ENCODE assay signal across 2 cellular contexts in the genomic region with DNA sequence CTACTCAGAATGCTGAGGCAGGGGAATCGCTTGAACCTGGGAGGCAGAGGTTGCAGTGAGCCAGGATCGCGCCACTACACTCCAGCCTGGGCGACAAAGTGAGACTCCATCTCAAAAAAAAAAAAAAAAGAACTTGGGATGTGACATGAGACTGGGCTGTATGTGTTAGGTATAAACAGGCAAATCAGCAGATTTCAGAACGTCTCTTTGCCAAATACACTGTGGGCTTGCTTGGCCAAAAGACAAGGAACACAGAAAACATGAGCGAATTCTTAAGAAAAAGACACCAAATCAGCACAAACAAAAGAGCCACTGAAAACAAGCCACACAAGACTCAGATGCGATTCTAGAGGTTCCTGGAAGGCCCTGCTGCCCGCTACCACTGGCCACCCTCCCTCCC.
A peak's percentile ranks its signal among the peaks of the same experiment; 100 is the strongest.
TF ChIP-seq lines count a peak whose summit lies in the region.

No MANE protein-coding gene starts in this region.

TF ChIP-seq in GM23338, 12 proteins besides CTCF, POLR2A, EP300 and RAD21 (continued from another document):
- TF ChIP-seq, protein P1, sequence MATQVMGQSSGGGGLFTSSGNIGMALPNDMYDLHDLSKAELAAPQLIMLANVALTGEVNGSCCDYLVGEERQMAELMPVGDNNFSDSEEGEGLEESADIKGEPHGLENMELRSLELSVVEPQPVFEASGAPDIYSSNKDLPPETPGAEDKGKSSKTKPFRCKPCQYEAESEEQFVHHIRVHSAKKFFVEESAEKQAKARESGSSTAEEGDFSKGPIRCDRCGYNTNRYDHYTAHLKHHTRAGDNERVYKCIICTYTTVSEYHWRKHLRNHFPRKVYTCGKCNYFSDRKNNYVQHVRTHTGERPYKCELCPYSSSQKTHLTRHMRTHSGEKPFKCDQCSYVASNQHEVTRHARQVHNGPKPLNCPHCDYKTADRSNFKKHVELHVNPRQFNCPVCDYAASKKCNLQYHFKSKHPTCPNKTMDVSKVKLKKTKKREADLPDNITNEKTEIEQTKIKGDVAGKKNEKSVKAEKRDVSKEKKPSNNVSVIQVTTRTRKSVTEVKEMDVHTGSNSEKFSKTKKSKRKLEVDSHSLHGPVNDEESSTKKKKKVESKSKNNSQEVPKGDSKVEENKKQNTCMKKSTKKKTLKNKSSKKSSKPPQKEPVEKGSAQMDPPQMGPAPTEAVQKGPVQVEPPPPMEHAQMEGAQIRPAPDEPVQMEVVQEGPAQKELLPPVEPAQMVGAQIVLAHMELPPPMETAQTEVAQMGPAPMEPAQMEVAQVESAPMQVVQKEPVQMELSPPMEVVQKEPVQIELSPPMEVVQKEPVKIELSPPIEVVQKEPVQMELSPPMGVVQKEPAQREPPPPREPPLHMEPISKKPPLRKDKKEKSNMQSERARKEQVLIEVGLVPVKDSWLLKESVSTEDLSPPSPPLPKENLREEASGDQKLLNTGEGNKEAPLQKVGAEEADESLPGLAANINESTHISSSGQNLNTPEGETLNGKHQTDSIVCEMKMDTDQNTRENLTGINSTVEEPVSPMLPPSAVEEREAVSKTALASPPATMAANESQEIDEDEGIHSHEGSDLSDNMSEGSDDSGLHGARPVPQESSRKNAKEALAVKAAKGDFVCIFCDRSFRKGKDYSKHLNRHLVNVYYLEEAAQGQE (IDR thresholded peaks at IDR 0.05; ENCODE audit: unreplicated experiment): no peak

TF ChIP-seq in K562, 482 proteins besides CTCF, POLR2A, EP300 and RAD21:
- TF ChIP-seq, protein P2, sequence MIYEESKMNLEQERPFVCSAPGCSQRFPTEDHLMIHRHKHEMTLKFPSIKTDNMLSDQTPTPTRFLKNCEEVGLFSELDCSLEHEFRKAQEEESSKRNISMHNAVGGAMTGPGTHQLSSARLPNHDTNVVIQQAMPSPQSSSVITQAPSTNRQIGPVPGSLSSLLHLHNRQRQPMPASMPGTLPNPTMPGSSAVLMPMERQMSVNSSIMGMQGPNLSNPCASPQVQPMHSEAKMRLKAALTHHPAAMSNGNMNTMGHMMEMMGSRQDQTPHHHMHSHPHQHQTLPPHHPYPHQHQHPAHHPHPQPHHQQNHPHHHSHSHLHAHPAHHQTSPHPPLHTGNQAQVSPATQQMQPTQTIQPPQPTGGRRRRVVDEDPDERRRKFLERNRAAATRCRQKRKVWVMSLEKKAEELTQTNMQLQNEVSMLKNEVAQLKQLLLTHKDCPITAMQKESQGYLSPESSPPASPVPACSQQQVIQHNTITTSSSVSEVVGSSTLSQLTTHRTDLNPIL (CRISPR knock-in tag; IDR thresholded peaks at IDR 0.05): no peak
- TF ChIP-seq ZNF316 (IDR thresholded peaks at IDR 0.05): peak; percentile 48
- TF ChIP-seq MAFG (tag; conservative IDR thresholded peaks at IDR 0.05): peak; percentile 39; the same call in 1 of the 2 replicates
- no peak for TF ChIP-seq ZNF239 (CRISPR knock-in tag; IDR thresholded peaks at IDR 0.05)
- no peak for TF ChIP-seq ZKSCAN3 (CRISPR knock-in tag; IDR thresholded peaks at IDR 0.05)
- TF ChIP-seq ZNF589 (CRISPR knock-in tag; IDR thresholded peaks at IDR 0.05; ENCODE audit: low read depth): no peak
- TF ChIP-seq RBM22 (IDR thresholded peaks at IDR 0.05; ENCODE audit: low read depth, low read length, poor library complexity, severe bottlenecking): no peak
- TF ChIP-seq TCF3 (CRISPR knock-in tag; IDR thresholded peaks at IDR 0.05): no peak
- TF ChIP-seq, protein P3, sequence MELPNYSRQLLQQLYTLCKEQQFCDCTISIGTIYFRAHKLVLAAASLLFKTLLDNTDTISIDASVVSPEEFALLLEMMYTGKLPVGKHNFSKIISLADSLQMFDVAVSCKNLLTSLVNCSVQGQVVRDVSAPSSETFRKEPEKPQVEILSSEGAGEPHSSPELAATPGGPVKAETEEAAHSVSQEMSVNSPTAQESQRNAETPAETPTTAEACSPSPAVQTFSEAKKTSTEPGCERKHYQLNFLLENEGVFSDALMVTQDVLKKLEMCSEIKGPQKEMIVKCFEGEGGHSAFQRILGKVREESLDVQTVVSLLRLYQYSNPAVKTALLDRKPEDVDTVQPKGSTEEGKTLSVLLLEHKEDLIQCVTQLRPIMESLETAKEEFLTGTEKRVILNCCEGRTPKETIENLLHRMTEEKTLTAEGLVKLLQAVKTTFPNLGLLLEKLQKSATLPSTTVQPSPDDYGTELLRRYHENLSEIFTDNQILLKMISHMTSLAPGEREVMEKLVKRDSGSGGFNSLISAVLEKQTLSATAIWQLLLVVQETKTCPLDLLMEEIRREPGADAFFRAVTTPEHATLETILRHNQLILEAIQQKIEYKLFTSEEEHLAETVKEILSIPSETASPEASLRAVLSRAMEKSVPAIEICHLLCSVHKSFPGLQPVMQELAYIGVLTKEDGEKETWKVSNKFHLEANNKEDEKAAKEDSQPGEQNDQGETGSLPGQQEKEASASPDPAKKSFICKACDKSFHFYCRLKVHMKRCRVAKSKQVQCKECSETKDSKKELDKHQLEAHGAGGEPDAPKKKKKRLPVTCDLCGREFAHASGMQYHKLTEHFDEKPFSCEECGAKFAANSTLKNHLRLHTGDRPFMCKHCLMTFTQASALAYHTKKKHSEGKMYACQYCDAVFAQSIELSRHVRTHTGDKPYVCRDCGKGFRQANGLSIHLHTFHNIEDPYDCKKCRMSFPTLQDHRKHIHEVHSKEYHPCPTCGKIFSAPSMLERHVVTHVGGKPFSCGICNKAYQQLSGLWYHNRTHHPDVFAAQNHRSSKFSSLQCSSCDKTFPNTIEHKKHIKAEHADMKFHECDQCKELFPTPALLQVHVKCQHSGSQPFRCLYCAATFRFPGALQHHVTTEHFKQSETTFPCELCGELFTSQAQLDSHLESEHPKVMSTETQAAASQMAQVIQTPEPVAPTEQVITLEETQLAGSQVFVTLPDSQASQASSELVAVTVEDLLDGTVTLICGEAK (IDR thresholded peaks at IDR 0.05): no peak
- TF ChIP-seq, protein P3 (CRISPR knock-in tag; IDR thresholded peaks at IDR 0.05): no peak
- TF ChIP-seq PHF21A (IDR thresholded peaks at IDR 0.05; ENCODE audit: borderline replicate concordance, low read depth): no peak
